10 cellular contexts compared by ENCODE assay signal in the genomic region with DNA sequence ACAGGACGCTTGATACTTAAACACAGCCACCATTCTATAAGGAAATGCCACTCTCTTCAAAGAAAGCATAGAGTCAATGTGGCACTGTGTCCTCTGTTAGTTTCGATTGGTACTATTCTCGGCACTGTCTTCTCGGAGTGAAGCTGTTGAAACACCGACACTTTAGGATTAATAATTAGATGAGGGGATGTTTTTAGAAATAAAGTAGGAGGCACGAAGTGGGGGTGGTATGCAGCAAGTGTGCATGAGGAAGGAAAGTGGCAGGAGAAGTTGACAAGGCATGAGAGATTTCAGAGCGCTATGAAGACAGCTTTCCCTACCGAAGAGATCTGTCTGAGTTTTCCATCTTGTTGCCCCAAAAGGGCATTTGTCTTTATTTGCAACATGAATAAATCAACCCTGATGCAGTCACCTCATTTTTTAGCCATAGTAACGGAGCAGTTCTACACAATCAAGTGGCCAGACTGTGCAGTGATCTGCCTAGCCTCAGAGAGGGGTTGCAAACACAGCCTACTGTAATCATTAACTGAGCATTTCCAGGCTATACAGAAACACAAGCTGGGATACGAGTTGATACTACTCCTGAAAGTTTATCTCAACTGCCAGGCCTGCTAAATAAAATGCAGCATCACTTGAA. TPM values are rescaled to one million over a fixed set of nuclear protein-coding genes. Genes with fewer than 3 reads are reported as not detected.
A peak's percentile ranks its signal among the peaks of the same experiment; 100 is the strongest.
DNase-seq lines count a peak whose midpoint lies in the region; ATAC-seq, FAIRE-seq and TF ChIP-seq lines count a peak whose summit lies in the region.
"Had no signal": no experiment of that assay in that cellular context is flagged by ENCODE, and none has a peak within 500 bp of the region (broad histone marks: within the 10 kb centered on the region; RNA-seq: fewer than 3 reads in every experiment).

No MANE protein-coding gene starts in this region.

- H3K27me3 ChIP-seq in right lobe of liver = no peaks in the 10 kb centered on the region
- H3K27me3 ChIP-seq: SJSA1, testis had no signal

- TF ChIP-seq POLR2A in right lobe of liver (IDR thresholded peaks at IDR 0.05) = peak; percentile 80
- no peak for TF ChIP-seq POLR2A in GM12891 (IDR thresholded peaks at IDR 0.05; ENCODE audit: low read depth, low read length)

- peak overlapping the region; percentile 80 to 88 (median 87) for H3K27ac ChIP-seq in right lobe of liver
- H3K27ac ChIP-seq: SJSA1, testis had no signal

- POLR2A ChIA-PET in activated CD8-positive, alpha-beta T cell treated with anti-CD3 and anti-CD28 coated beads for 36 hours (lab: Charles Lee) = interaction anchor here (0.8 to 4.4 kb wide), 7 partner anchors 9 to 72 kb away, joined by 3 to 22 read pairs (median 3); a partner anchor contains a TSS

- peak; percentile 32 for ATAC-seq in GM21825 (IDR thresholded peaks at IDR 0.05; ENCODE audit: unreplicated experiment)
- peak; percentile 46 for ATAC-seq in activated CD8-positive, alpha-beta T cell treated with anti-CD3 and anti-CD28 coated beads for 36 hours
- ATAC-seq in right lobe of liver = peak; percentile 79 to 93 (median 87)
- no peak for ATAC-seq in HG03457 (IDR thresholded peaks at IDR 0.05; ENCODE audit: unreplicated experiment)

- no peaks in the 10 kb centered on the region for H3K36me3 ChIP-seq in right lobe of liver
- H3K36me3 ChIP-seq: SJSA1 had no signal

- peak overlapping the region; percentile 96 for H3K4me3 Mint-ChIP-seq in activated CD8-positive, alpha-beta T cell treated with anti-CD3 and anti-CD28 coated beads for 36 hours

- no peaks in the 10 kb centered on the region for H3K9me3 ChIP-seq in right lobe of liver
- H3K9me3 ChIP-seq: SJSA1, testis had no signal

- H3K4me1 Mint-ChIP-seq in activated CD8-positive, alpha-beta T cell treated with anti-CD3 and anti-CD28 coated beads for 36 hours (ENCODE audit: low read depth) = peaks cover 80% of the 10 kb centered on the region

- no peak for FAIRE-seq in GM12891 (lab: Jason Lieb, UNC)

- CTCF ChIA-PET in activated CD8-positive, alpha-beta T cell treated with anti-CD3 and anti-CD28 coated beads for 36 hours (lab: Charles Lee) = interaction anchor here (0.8 to 3.8 kb wide), 15 partner anchors 8 to 139 kb away, joined by 3 to 19 read pairs (median 4); a partner anchor contains a TSS

- H3K27me3 Mint-ChIP-seq in activated CD8-positive, alpha-beta T cell treated with anti-CD3 and anti-CD28 coated beads for 36 hours = no peaks in the 10 kb centered on the region

- H3K27ac Mint-ChIP-seq in activated CD8-positive, alpha-beta T cell treated with anti-CD3 and anti-CD28 coated beads for 36 hours = peak overlapping the region; percentile 100

- no peaks in the 10 kb centered on the region for H3K9me3 Mint-ChIP-seq in activated CD8-positive, alpha-beta T cell treated with anti-CD3 and anti-CD28 coated beads for 36 hours

- peak; percentile 38 for TF ChIP-seq CTCF in activated CD8-positive, alpha-beta T cell treated with anti-CD3 and anti-CD28 coated beads for 36 hours (IDR thresholded peaks at IDR 0.05)
- no peak for TF ChIP-seq CTCF in right lobe of liver (IDR thresholded peaks at IDR 0.05)

- DNase-seq in Ammon's horn (ENCODE audit: low spot score) (peak; percentile 35), right lobe of liver (no peak), GM12891 (ENCODE audit: insufficient read length, low spot score) (no peak)
- no peak for DNase-seq in activated CD8-positive, alpha-beta T cell treated with anti-CD3 and anti-CD28 coated beads for 36 hours
- no peak for DNase-seq in stimulated activated CD4-positive, alpha-beta T cell treated with anti-CD3 and anti-CD28 coated beads, Interleukin-4, amount 100 ng/mL, for 1 hour
- no peak for DNase-seq in activated CD4-positive, alpha-beta T cell treated with anti-CD3 and anti-CD28 coated beads for 4 hours
- DNase-seq: testis had no signal

- peak overlapping the region; percentile 14 to 53 (median 23) for H3K4me3 ChIP-seq in right lobe of liver
- H3K4me3 ChIP-seq: SJSA1, testis had no signal

- intact Hi-C loops in activated CD8-positive, alpha-beta T cell treated with anti-CD3 and anti-CD28 coated beads for 36 hours (cut with micrococcal nuclease) = loop anchor here (5.0 kb wide), 1 partner anchor 133 kb away; no protein-coding TSS in a partner anchor
- intact Hi-C loops in right lobe of liver (cut with DNase I) = no loop called here

- WGBS in right lobe of liver (ENCODE audit: insufficient coverage, low coverage, low lambda C conversion rate, missing lambda C conversion rate) = 4% methylated on average over 10 of the region's 10 CpGs

- H3K36me3 Mint-ChIP-seq in activated CD8-positive, alpha-beta T cell treated with anti-CD3 and anti-CD28 coated beads for 36 hours (ENCODE audit: low read depth) = peaks cover 11% of the 10 kb centered on the region

- peaks cover 0 to 24% (median 0%) of the 10 kb centered on the region in 4 donors for H3K4me1 ChIP-seq in right lobe of liver
- H3K4me1 ChIP-seq: SJSA1, testis had no signal

TF ChIP-seq in GM12891, 5 proteins besides CTCF, POLR2A, EP300 and RAD21:
- no peak for TF ChIP-seq SPI1 (IDR thresholded peaks at IDR 0.05; ENCODE audit: low read depth, low read length)
- no peak for TF ChIP-seq POU2F2 (IDR thresholded peaks at IDR 0.05; ENCODE audit: low read depth, low read length)
- no peak for TF ChIP-seq TAF1 (IDR thresholded peaks at IDR 0.05; ENCODE audit: low read depth, low read length)
- TF ChIP-seq POLR2AphosphoS5 (IDR thresholded peaks at IDR 0.05; ENCODE audit: low read depth, low read length) = no peak
TF ChIP-seq in GM12891: peak in this region for 0.

RNA-seq across cellular contexts. Expression of a gene that starts 8.3 kb away (rescaled TPM):
- 10 to 100 TPM; 10.6 to 11.8 TPM for total RNA-seq in activated CD8-positive, alpha-beta T cell treated with anti-CD3 and anti-CD28 coated beads for 36 hours
- 1 to 10 TPM in 3 of 6 experiments, under 1 TPM in 3; 0.29 to 7.9 (median 3.9) TPM for total RNA-seq in right lobe of liver
- under 0.01 TPM for polyA plus RNA-seq in GM12891 (2012; ENCODE audit: low read depth, missing spikeins)
- total RNA-seq: SJSA1 had no signal
